Comparison of ENCODE assay signal across 9 cellular contexts in the genomic region with DNA sequence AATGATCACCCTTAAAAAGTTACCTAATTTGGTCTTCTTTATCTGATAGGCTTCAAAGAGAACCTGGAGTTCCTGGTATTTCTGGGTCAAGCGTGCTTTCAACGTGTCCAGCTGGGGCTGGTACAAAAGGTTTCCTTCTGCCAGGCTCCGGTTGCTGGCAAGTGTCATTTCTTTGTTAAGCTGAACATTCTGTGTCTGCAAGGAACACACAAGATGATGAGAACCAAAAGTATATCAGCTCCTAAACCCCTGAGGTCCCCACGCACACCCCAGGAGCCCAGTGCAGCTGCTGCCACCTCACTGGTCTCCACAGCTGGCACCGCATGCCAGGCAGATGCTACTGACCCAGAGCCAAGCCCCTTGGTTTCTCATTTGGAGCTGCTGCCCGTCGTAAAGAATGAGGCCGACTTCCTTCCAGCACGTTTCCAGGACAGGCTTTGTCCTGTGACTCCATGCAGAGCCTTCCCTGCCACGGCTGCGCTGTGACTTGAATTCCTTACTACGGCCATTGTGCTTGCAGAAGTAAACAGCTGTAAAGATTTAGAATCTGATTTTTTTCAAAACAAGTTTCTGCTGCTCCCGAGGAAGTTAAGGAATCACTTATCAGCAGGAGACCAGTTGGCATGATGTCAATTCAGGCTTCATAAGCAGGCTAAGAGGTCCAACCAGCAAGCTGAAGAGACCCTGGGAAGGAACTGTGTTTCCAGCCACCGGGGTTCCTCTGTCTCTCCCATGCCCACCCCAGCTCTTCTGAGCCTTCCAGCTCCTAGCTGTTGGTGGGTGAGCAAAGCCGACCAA. TPM values are rescaled to one million over a fixed set of nuclear protein-coding genes. Genes with fewer than 3 reads are reported as not detected.
DNase-seq lines count a peak whose midpoint lies in the region; ATAC-seq, FAIRE-seq and TF ChIP-seq lines count a peak whose summit lies in the region.
"Had no signal": no experiment of that assay in that cellular context is flagged by ENCODE, and none has a peak within 500 bp of the region (broad histone marks: within the 10 kb centered on the region; RNA-seq: fewer than 3 reads in every experiment).

No MANE protein-coding gene starts in this region.

- peak overlapping the region; percentile 99 for H3K4me2 ChIP-seq in keratinocyte (ENCODE audit: control insufficient read depth, extremely low read depth, insufficient read depth, low read depth, low read length)

- H3K9me3 ChIP-seq in adipocyte (ENCODE audit: control insufficient read depth, low read length): no peaks in the 10 kb centered on the region
- H3K9me3 ChIP-seq in keratinocyte (ENCODE audit: control insufficient read depth, low read depth, low read length): no peaks in the 10 kb centered on the region
- H3K9me3 ChIP-seq in subcutaneous abdominal adipose tissue (ENCODE audit: control insufficient read depth in 5 of 5, low read length in 5 of 5): no peaks in the 10 kb centered on the region

- H3K79me2 ChIP-seq in keratinocyte (ENCODE audit: control insufficient read depth, insufficient read depth, low read length): peaks cover 86% of the 10 kb centered on the region

- FAIRE-seq in keratinocyte (lab: Jason Lieb, UNC): peak; percentile 17
- FAIRE-seq: TTC549 had no signal

- no peak overlapping the region for H2AFZ ChIP-seq in keratinocyte (ENCODE audit: control insufficient read depth, low read length)

- peak overlapping the region; percentile 91 for H3K27ac ChIP-seq in keratinocyte (ENCODE audit: control insufficient read depth, insufficient read depth, low read length)
- H3K27ac ChIP-seq in subcutaneous abdominal adipose tissue (ENCODE audit: low read depth, low read length): peak overlapping the region; percentile 84

- no peak for ATAC-seq in HG03457 (IDR thresholded peaks at IDR 0.05; ENCODE audit: unreplicated experiment)

- no peak for TF ChIP-seq CTCF in keratinocyte (optimal IDR thresholded peaks at IDR 0.05 in 1 of 3, IDR thresholded peaks at IDR 0.05 in 1 of 3, conservative IDR thresholded peaks at IDR 0.05 in 1 of 3; ENCODE audit: extremely low read depth in 1 of 3, insufficient read depth in 2 of 3, low read length in 3 of 3)

- no peaks in the 10 kb centered on the region for H3K9me1 ChIP-seq in keratinocyte (ENCODE audit: control insufficient read depth, extremely low read depth, insufficient read depth, low read length)

- peaks cover 35% of the 10 kb centered on the region for H3K36me3 ChIP-seq in adipocyte (ENCODE audit: control insufficient read depth, insufficient read depth, low read length, severe bottlenecking)
- H3K36me3 ChIP-seq in keratinocyte (ENCODE audit: control insufficient read depth in 2 of 2, extremely low read depth in 1 of 2, insufficient read depth in 2 of 2, low read length in 2 of 2): peaks cover 12 to 46% of the 10 kb centered on the region in 2 experiments
- H3K36me3 ChIP-seq in subcutaneous abdominal adipose tissue (ENCODE audit: control insufficient read depth in 5 of 5, insufficient read depth in 5 of 5, low read length in 5 of 5): peaks cover 0 to 41% (median 37%) of the 10 kb centered on the region in 5 donors

- DNase-seq in NCI-H1092 treated with DMSO at 0.1 percent for 48 hours (lab: John Stamatoyannopoulos, UW) (peak; percentile 53), NCI-H1092 (lab: John Stamatoyannopoulos, UW) (no peak), adipocyte (ENCODE audit: low read depth) (peak; percentile 56), keratinocyte (ENCODE audit: low read depth, low spot score) (no peak), NCI-H446 (lab: John Stamatoyannopoulos, UW) (no peak)
- no peak for DNase-seq in stimulated activated CD4-positive, alpha-beta T cell treated with anti-CD3 and anti-CD28 coated beads, Interleukin-12 subunit alpha, Interleukin-12 subunit beta, amount 100 ng/mL, for 4 hours

- H3K9ac ChIP-seq in adipocyte (ENCODE audit: low read length) (peak overlapping the region; percentile 81), keratinocyte (ENCODE audit: control insufficient read depth, extremely low read depth, insufficient read depth, low read length) (peak overlapping the region; percentile 85), subcutaneous abdominal adipose tissue (ENCODE audit: low read length in 5 of 5) (peak overlapping the region; percentile 48 to 90 (median 69))

- H3K27me3 ChIP-seq in adipocyte (replicated peaks; ENCODE audit: control insufficient read depth, insufficient read depth, low read length) (no peaks in the 10 kb centered on the region), keratinocyte (ENCODE audit: control insufficient read depth, extremely low read depth, insufficient read depth, low read length) (no peaks in the 10 kb centered on the region), subcutaneous abdominal adipose tissue (ENCODE audit: control insufficient read depth in 5 of 5, insufficient read depth in 4 of 5, low read length in 5 of 5) (no peaks in the 10 kb centered on the region)

- peaks cover 23% of the 10 kb centered on the region for H3K4me1 ChIP-seq in adipocyte (ENCODE audit: control insufficient read depth, insufficient read depth, low read length)
- peaks cover 66% of the 10 kb centered on the region for H3K4me1 ChIP-seq in keratinocyte (ENCODE audit: control insufficient read depth, extremely low read depth, insufficient read depth, low read length)
- peaks cover 19 to 90% (median 50%) of the 10 kb centered on the region in 5 donors for H3K4me1 ChIP-seq in subcutaneous abdominal adipose tissue (ENCODE audit: control insufficient read depth in 5 of 5, insufficient read depth in 5 of 5, low read length in 5 of 5)

- dilution Hi-C loops in keratinocyte (cut with MboI; ENCODE audit: extremely low pct_ligation_motif_present, low sequenced_read_pairs): no loop called here

- peaks cover 10% of the 10 kb centered on the region for H4K20me1 ChIP-seq in keratinocyte (ENCODE audit: control insufficient read depth, extremely low read depth, insufficient read depth, low read length)

- peak overlapping the region; percentile 77 for H3K4me3 ChIP-seq in adipocyte (ENCODE audit: low read length)
- H3K4me3 ChIP-seq in keratinocyte (ENCODE audit: control insufficient read depth in 2 of 3, extremely low read depth in 1 of 3, insufficient read depth in 2 of 3, low read depth in 1 of 3, low read length in 3 of 3): peak overlapping the region; percentile 8 to 70 (median 66)
- H3K4me3 ChIP-seq in subcutaneous abdominal adipose tissue (ENCODE audit: low read depth in 1 of 5, low read length in 5 of 5): peak overlapping the region; percentile 59 to 80 (median 64)

RNA-seq across cellular contexts. Expression of a gene that starts 24.9 kb away (rescaled TPM):
- polyA plus RNA-seq in keratinocyte: 29.3 to 85.5 TPM (median 34.1 TPM) in 3 replicates
- polyA plus RNA-seq in keratinocyte (2011; ENCODE audit: low read depth): 22.7 TPM
- polyA plus RNA-seq in keratinocyte (2011; cell fraction: cytosol; rRNA removed): 47.2 and 61.5 TPM in 2 replicates
- polyA plus RNA-seq in keratinocyte (2011; cell fraction: nucleus; rRNA removed): 73.8 and 86.1 TPM in 2 replicates
- 37.9 and 59.4 TPM in 2 replicates for polyA plus RNA-seq in keratinocyte (2012; ENCODE audit: low replicate concordance)
- polyA minus RNA-seq in keratinocyte: 24.4 to 39.4 TPM (median 29.8 TPM) in 3 replicates
- polyA minus RNA-seq in keratinocyte (2011; cell fraction: cytosol; rRNA and poly(A)+ RNA removed): 77.5 TPM
- polyA minus RNA-seq in keratinocyte (2011; cell fraction: nucleus; rRNA and poly(A)+ RNA removed): 33.3 and 50.4 TPM in 2 replicates

RNA-seq across cellular contexts. Expression of a gene that starts 35.8 kb away (rescaled TPM):
- 19.4 to 31.8 TPM (median 23.0 TPM) in 3 replicates for polyA plus RNA-seq in keratinocyte
- polyA plus RNA-seq in keratinocyte (2011; ENCODE audit: low read depth): 39.4 TPM
- 10.1 and 13.0 TPM in 2 replicates for polyA plus RNA-seq in keratinocyte (2011; cell fraction: cytosol; rRNA removed)
- 69.4 and 79.4 TPM in 2 replicates for polyA plus RNA-seq in keratinocyte (2011; cell fraction: nucleus; rRNA removed)
- polyA plus RNA-seq in keratinocyte (2012; ENCODE audit: low replicate concordance): 21.9 and 45.2 TPM in 2 replicates
- polyA minus RNA-seq in keratinocyte: 42.9 to 79.9 TPM (median 43.5 TPM) in 3 replicates
- 16.3 TPM for polyA minus RNA-seq in keratinocyte (2011; cell fraction: cytosol; rRNA and poly(A)+ RNA removed)
- 36.1 and 37.4 TPM in 2 replicates for polyA minus RNA-seq in keratinocyte (2011; cell fraction: nucleus; rRNA and poly(A)+ RNA removed)

Comparison
In these comparisons a context has a peak if more than half of its experiments do, and no peak if none do; other contexts are left out.
1. DNase-seq: peak in NCI-H1092 treated with DMSO at 0.1 percent for 48 hours (single experiment) and adipocyte (single experiment); none in NCI-H1092 (single experiment), keratinocyte (single experiment), stimulated activated CD4-positive, alpha-beta T cell treated with anti-CD3 and anti-CD28 coated beads, Interleukin-12 subunit alpha, Interleukin-12 subunit beta, amount 100 ng/mL, for 4 hours (single experiment) and NCI-H446 (0 of 2).
2. Peak in every context shown above with its lines, with median percentiles within 50 percentile points of each other: H3K4me3 ChIP-seq and H3K9ac ChIP-seq.